Comparison of ENCODE assay signal across 8 cellular contexts in genomic region chr4:145481164-145481941, GRCh38.
DNase-seq lines count a peak whose midpoint lies in the region; ATAC-seq and TF ChIP-seq lines count a peak whose summit lies in the region.

Gene SMAD1 (plus strand): TSS chr4:145481853. CDS start chr4:145514614, 32,761 bp downstream.

- H3K4me3 Mint-ChIP-seq in stimulated activated effector memory CD8-positive, alpha-beta T cell treated with anti-CD3 and anti-CD28 coated beads, Interleukin-12 subunit alpha, Interleukin-12 subunit beta, amount 100 ng/mL, for 72 hours = no peak within 1 kb of the TSS

- H3K36me3 Mint-ChIP-seq in stimulated activated effector memory CD8-positive, alpha-beta T cell treated with anti-CD3 and anti-CD28 coated beads, Interleukin-12 subunit alpha, Interleukin-12 subunit beta, amount 100 ng/mL, for 72 hours = no peaks in the 10 kb centered on the region

- H3K27ac Mint-ChIP-seq in stimulated activated effector memory CD8-positive, alpha-beta T cell treated with anti-CD3 and anti-CD28 coated beads, Interleukin-12 subunit alpha, Interleukin-12 subunit beta, amount 100 ng/mL, for 72 hours = no peak within 1 kb of the TSS

- no peak for TF ChIP-seq POLR2A in erythroblast (IDR thresholded peaks at IDR 0.05; ENCODE audit: low read length)

- no peaks in the 10 kb centered on the region for H3K9me3 Mint-ChIP-seq in stimulated activated effector memory CD8-positive, alpha-beta T cell treated with anti-CD3 and anti-CD28 coated beads, Interleukin-12 subunit alpha, Interleukin-12 subunit beta, amount 100 ng/mL, for 72 hours

- peak; percentile 87 for DNase-seq in AG08395 (ENCODE audit: low spot score)
- DNase-seq in NCI-H2227 treated with DMSO at 0.1 percent for 48 hours (lab: John Stamatoyannopoulos, UW) = peak; percentile 30
- DNase-seq in activated CD8-positive, alpha-beta memory T cell treated with anti-CD3 and anti-CD28 coated beads for 24 hours = peak; percentile 71
- peak; percentile 78 to 81 for DNase-seq in erythroblast (lab: John Stamatoyannopoulos, UW)
- peak; percentile 86 for DNase-seq in midbrain (lab: John Stamatoyannopoulos, UW)
- peak in 1 of 2 donors; percentile 58 for DNase-seq in stimulated activated effector memory CD8-positive, alpha-beta T cell treated with anti-CD3 and anti-CD28 coated beads, Interleukin-12 subunit alpha, Interleukin-12 subunit beta, amount 100 ng/mL, for 72 hours (ENCODE audit: low spot score in 2 of 2)

- ATAC-seq in GM18861 (IDR thresholded peaks at IDR 0.05; ENCODE audit: unreplicated experiment) (peak; percentile 36), HG03045 (IDR thresholded peaks at IDR 0.05; ENCODE audit: unreplicated experiment) (peak; percentile 53)
- peak; percentile 68 for ATAC-seq in stimulated activated effector memory CD8-positive, alpha-beta T cell treated with anti-CD3 and anti-CD28 coated beads, Interleukin-12 subunit alpha, Interleukin-12 subunit beta, amount 100 ng/mL, for 72 hours

- H3K4me1 Mint-ChIP-seq in stimulated activated effector memory CD8-positive, alpha-beta T cell treated with anti-CD3 and anti-CD28 coated beads, Interleukin-12 subunit alpha, Interleukin-12 subunit beta, amount 100 ng/mL, for 72 hours = peaks cover 6% of the 10 kb centered on the region
